8 cellular contexts compared by ENCODE assay signal in genomic region chr22:39076586-39077512, GRCh38. TPM values are rescaled to one million over a fixed set of nuclear protein-coding genes. Genes with fewer than 3 reads are reported as not detected.
DNase-seq lines count a peak whose midpoint lies in the region; ATAC-seq and TF ChIP-seq lines count a peak whose summit lies in the region.
"Not testable (repeated sequence)": the region's sequence is repeated elsewhere in the genome, so short reads cannot be mapped to it uniquely, and the experiment has no call there.

TSS of gene APOBEC3G (plus strand) at chr22:39077275. CDS start at chr22:39077362, 87 bp downstream.

- peak within 1 kb of the TSS; percentile 51 for H3K9ac ChIP-seq in endocrine pancreas (ENCODE audit: control insufficient read depth, insufficient read depth, low read length)

- peaks cover 81% of the 10 kb centered on the region for H3K4me1 ChIP-seq in OCI-LY7 (ENCODE audit: insufficient read depth, low read length, poor library complexity, severe bottlenecking)
- H3K4me1 ChIP-seq in endocrine pancreas (ENCODE audit: control insufficient read depth, insufficient read depth, low read length); right lobe of liver: not testable (repeated sequence)

- TF ChIP-seq CTCF in OCI-LY7 (conservative IDR thresholded peaks at IDR 0.05; ENCODE audit: low read length); right lobe of liver (IDR thresholded peaks at IDR 0.05): not testable (repeated sequence)

- intact Hi-C loops in OCI-LY7 (cut with micrococcal nuclease; ENCODE audit: unreplicated experiment); right lobe of liver (cut with DNase I): not testable (repeated sequence)

- H3K9me3 ChIP-seq in OCI-LY7 (ENCODE audit: low read length); endocrine pancreas (ENCODE audit: control insufficient read depth, low read length); right lobe of liver: not testable (repeated sequence)

- POLR2A ChIA-PET in OCI-LY7 (lab: Charles Lee) = interaction anchor here (1.2 kb wide), 1 partner anchor 8 kb away, joined by 3 read pairs; no protein-coding TSS in a partner anchor

- not testable (repeated sequence) for H3K27me3 ChIP-seq in endocrine pancreas (ENCODE audit: control insufficient read depth, insufficient read depth, low read length); right lobe of liver

- H3K27ac ChIP-seq in OCI-LY7 (ENCODE audit: low read depth, low read length, poor library complexity, severe bottlenecking) (peak within 1 kb of the TSS; percentile 89), right lobe of liver (peak within 1 kb of the TSS; percentile 36 to 75 (median 49))

- peaks cover 10% of the 10 kb centered on the region; the same call in 1 of the 2 replicates for H3K36me3 ChIP-seq in OCI-LY7 (ENCODE audit: insufficient read depth, low read length)
- not testable (repeated sequence) for H3K36me3 ChIP-seq in endocrine pancreas (ENCODE audit: control insufficient read depth, insufficient read depth, low read length); right lobe of liver

- H2AFZ ChIP-seq in OCI-LY7 (ENCODE audit: low read length) = peak within 1 kb of the TSS; percentile 15; the same call in 1 of the 2 replicates

- H3K9me2 ChIP-seq in OCI-LY7 (ENCODE audit: insufficient read depth, low read length) = not testable (repeated sequence)

- H3K4me2 ChIP-seq in OCI-LY7 (ENCODE audit: low read length) = peak within 1 kb of the TSS; percentile 98

- CTCF ChIA-PET in OCI-LY7 (lab: Charles Lee; ENCODE audit: unreplicated experiment) = interaction anchor here (0.6 kb wide), 1 partner anchor 9 kb away, joined by 3 read pairs; no protein-coding TSS in a partner anchor

- ATAC-seq in HG03039 (IDR thresholded peaks at IDR 0.05; ENCODE audit: unreplicated experiment) = peak; percentile 55
- peak; percentile 89 to 94 (median 90) for ATAC-seq in right lobe of liver

- H3K4me3 ChIP-seq in OCI-LY7 (ENCODE audit: low read depth, low read length, poor library complexity, severe bottlenecking) (peak within 1 kb of the TSS; percentile 77), right lobe of liver (peak within 1 kb of the TSS; percentile 43 to 50 (median 49))
- H3K4me3 ChIP-seq in endocrine pancreas (ENCODE audit: control insufficient read depth, insufficient read depth, low read length) = not testable (repeated sequence)

- H4K20me1 ChIP-seq in OCI-LY7 (ENCODE audit: insufficient read depth, low read length) = not testable (repeated sequence)

- peak; percentile 50 for TF ChIP-seq POLR2A in GM19099 (IDR thresholded peaks at IDR 0.05; ENCODE audit: extremely low read depth, insufficient read length, low read depth)
- TF ChIP-seq POLR2A in right lobe of liver (IDR thresholded peaks at IDR 0.05) = not testable (repeated sequence)

- DNase-seq in Ammon's horn (ENCODE audit: low spot score) = peak; percentile 47
- peak; percentile 37 for DNase-seq in OCI-LY7 (ENCODE audit: low spot score)
- peak; percentile 72 for DNase-seq in activated CD8-positive, alpha-beta memory T cell treated with anti-CD3 and anti-CD28 coated beads, Interleukin-2, amount 50 U/mL, for 48 hours
- peak in 1 of 3 donors; percentile 45 for DNase-seq in right lobe of liver
- DNase-seq in stimulated activated CD4-positive, alpha-beta T cell treated with anti-CD3 and anti-CD28 coated beads, Interleukin-12 subunit alpha, Interleukin-12 subunit beta, amount 100 ng/mL, for 4 hours = peak; percentile 19

- WGBS in right lobe of liver (ENCODE audit: insufficient coverage, low coverage, low lambda C conversion rate, missing lambda C conversion rate) = 11% methylated on average over 5 of the region's 29 CpGs

- peaks cover 13% of the 10 kb centered on the region; the same call in 1 of the 2 replicates for H3K79me2 ChIP-seq in OCI-LY7 (ENCODE audit: insufficient read depth, low read depth, low read length)

- BruUV-seq in OCI-LY7 (replicated peaks; lab: Mats Ljungman, UMichigan) = not testable (repeated sequence)

RNA-seq across cellular contexts. Expression of gene APOBEC3G, which starts in this region (rescaled TPM):
- total RNA-seq in OCI-LY7 (2014; rRNA removed; shearing (Covaris generic)) = 49.8 and 60.2 TPM in 2 replicates
- 34.4 and 36.7 TPM in 2 replicates for total RNA-seq in OCI-LY7 (2022)
- 1 to 10 TPM in 5 of 6 experiments, under 1 TPM in 1; 0.42 to 3.0 (median 2.0) TPM for total RNA-seq in right lobe of liver

Comparison
In these comparisons a context has a peak if more than half of its experiments do, and no peak if none do; other contexts are left out.
1. RNA of gene APOBEC3G (total RNA-seq): 34.4 to 60.2 TPM in OCI-LY7; 0.42 to 3.0 TPM in right lobe of liver; every median in the first group is over 4 times any median in the second.